ENCODE assay signal across 21 cellular contexts in the genomic region with DNA sequence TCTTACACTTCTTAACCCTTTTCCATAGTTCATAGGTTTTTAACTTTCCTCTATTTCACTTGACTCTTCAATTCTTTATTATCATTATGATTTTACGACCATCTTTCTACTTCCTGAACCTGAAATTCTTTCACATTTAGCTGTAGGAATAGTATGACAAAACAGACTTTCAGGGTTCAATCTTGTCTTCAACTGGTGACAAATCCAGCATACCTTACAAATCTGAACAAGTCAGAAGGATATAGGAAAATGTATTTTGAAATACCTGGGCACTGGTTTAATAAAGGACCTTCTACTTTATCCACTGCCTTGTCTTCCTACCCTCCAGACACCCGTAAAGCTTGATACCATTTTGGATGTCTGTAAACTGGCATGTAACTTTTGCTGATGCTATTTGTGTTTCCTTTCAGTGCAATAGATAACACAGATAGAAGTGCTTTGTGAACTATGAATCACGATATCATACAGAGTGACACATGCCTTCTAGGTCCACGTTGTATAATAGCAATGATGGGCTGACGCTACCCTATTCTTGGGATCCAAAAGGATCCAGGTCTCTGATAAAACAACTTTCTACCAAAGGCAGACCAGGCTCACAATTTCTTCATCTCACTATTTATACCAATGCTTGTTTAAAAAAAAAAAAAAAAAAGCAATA.
"Had no signal": no experiment of that assay in that cellular context is flagged by ENCODE, and none has a peak within 500 bp of the region (broad histone marks: within the 10 kb centered on the region; RNA-seq: fewer than 3 reads in every experiment).

No MANE protein-coding gene starts in this region.

- H3K27me3 Mint-ChIP-seq: naive thymus-derived CD4-positive, alpha-beta T cell; stimulated activated memory B cell treated with anti-CD40 and anti-IgM and Interleukin-4, amounts not matched to agents 10 μg/mL and 1 μg/mL and 100 μg/mL, for 72 hours; stimulated activated naive CD8-positive, alpha-beta T cell treated with anti-CD3 and anti-CD28 coated beads, Interleukin-15, amount 100 ng/mL, for 72 hours had no signal

- H3K4me3 Mint-ChIP-seq: immature natural killer cell; naive thymus-derived CD4-positive, alpha-beta T cell; stimulated activated memory B cell treated with anti-CD40 and anti-IgM and Interleukin-4, amounts not matched to agents 10 μg/mL and 1 μg/mL and 100 μg/mL, for 72 hours; stimulated activated naive CD8-positive, alpha-beta T cell treated with anti-CD3 and anti-CD28 coated beads, Interleukin-15, amount 100 ng/mL, for 72 hours had no signal

- H3K4me3 ChIP-seq: coronary artery, esophagus squamous epithelium, left ventricle myocardium inferior, lung, psoas muscle, right lobe of liver, spleen, testis, tibial nerve, upper lobe of right lung had no signal

- FAIRE-seq: keratinocyte had no signal

- DNase-seq: effector CD8-positive, alpha-beta T cell; esophagus squamous epithelium; foreskin fibroblast; immature natural killer cell; left ventricle myocardium inferior; naive thymus-derived CD4-positive, alpha-beta T cell; psoas muscle; retina; right lobe of liver; spleen; stimulated activated CD4-positive, alpha-beta T cell treated with anti-CD3 and anti-CD28 coated beads, Interleukin-15, amount 100 ng/mL, for 24 hours; stimulated activated CD4-positive, alpha-beta T cell treated with anti-CD3 and anti-CD28 coated beads, Interleukin-1b, Interleukin-23, amount 100 ng/mL, for 48 hours; stimulated activated CD4-positive, alpha-beta T cell treated with anti-CD3 and anti-CD28 coated beads, Interleukin-4, amount 100 ng/mL, for 24 hours; stimulated activated naive CD8-positive, alpha-beta T cell treated with anti-CD3 and anti-CD28 coated beads, Interleukin-15, amount 100 ng/mL, for 72 hours; testis; upper lobe of right lung had no signal

- ATAC-seq: naive thymus-derived CD4-positive, alpha-beta T cell; psoas muscle; right lobe of liver; stimulated activated memory B cell treated with anti-CD40 and anti-IgM and Interleukin-4, amounts not matched to agents 10 μg/mL and 1 μg/mL and 100 μg/mL, for 72 hours; stimulated activated naive CD8-positive, alpha-beta T cell treated with anti-CD3 and anti-CD28 coated beads, Interleukin-15, amount 100 ng/mL, for 72 hours; upper lobe of right lung had no signal

- H3K4me1 Mint-ChIP-seq: stimulated activated memory B cell treated with anti-CD40 and anti-IgM and Interleukin-4, amounts not matched to agents 10 μg/mL and 1 μg/mL and 100 μg/mL, for 72 hours had no signal

- H3K27ac Mint-ChIP-seq: stimulated activated memory B cell treated with anti-CD40 and anti-IgM and Interleukin-4, amounts not matched to agents 10 μg/mL and 1 μg/mL and 100 μg/mL, for 72 hours had no signal

- H3K9me3 Mint-ChIP-seq: immature natural killer cell; stimulated activated memory B cell treated with anti-CD40 and anti-IgM and Interleukin-4, amounts not matched to agents 10 μg/mL and 1 μg/mL and 100 μg/mL, for 72 hours; stimulated activated naive CD8-positive, alpha-beta T cell treated with anti-CD3 and anti-CD28 coated beads, Interleukin-15, amount 100 ng/mL, for 72 hours had no signal
